Comparison of ENCODE assay signal across 8 cellular contexts in the genomic region with DNA sequence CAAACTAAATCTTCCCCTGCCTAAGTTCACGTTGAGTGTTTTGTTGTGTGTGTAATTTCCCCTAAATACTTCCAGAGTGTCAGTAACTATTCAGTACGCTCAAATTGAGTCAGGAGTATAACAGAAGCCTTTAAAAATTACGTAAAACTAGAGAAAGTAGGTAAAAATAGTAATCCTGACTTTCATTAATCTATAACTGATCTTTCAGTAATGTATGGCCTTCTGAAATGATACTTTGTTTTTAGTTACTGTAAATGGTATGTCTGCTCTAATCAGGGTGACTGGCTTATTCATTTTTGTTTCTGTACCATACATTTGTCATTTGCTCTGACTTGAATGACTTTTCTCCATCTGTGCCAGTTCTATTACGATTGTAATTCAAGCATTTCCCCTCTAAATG.
A peak's percentile ranks its signal among the peaks of the same experiment; 100 is the strongest.
DNase-seq lines count a peak whose midpoint lies in the region; ATAC-seq lines count a peak whose summit lies in the region.
"Had no signal": no experiment of that assay in that cellular context is flagged by ENCODE, and none has a peak within 500 bp of the region (broad histone marks: within the 10 kb centered on the region; RNA-seq: fewer than 3 reads in every experiment).

No MANE protein-coding gene starts in this region.

- H3K9me3 Mint-ChIP-seq in central memory CD8-positive, alpha-beta T cell, result no peaks in the 10 kb centered on the region

- H3K27ac Mint-ChIP-seq in central memory CD8-positive, alpha-beta T cell (ENCODE audit: low read depth), result peak overlapping the region; percentile 81

- no peaks in the 10 kb centered on the region for H3K27me3 Mint-ChIP-seq in central memory CD8-positive, alpha-beta T cell

- no peak for DNase-seq in central memory CD8-positive, alpha-beta T cell (ENCODE audit: low spot score in 2 of 2)
- DNase-seq in T1000 (lab: John Stamatoyannopoulos, UW), result no peak
- DNase-seq in DMS 273 treated with DMSO at 0.1 percent for 48 hours (lab: John Stamatoyannopoulos, UW), result no peak
- DNase-seq in globus pallidus (ENCODE audit: low spot score), result no peak
- DNase-seq: left colon had no signal

- H3K36me3 Mint-ChIP-seq in central memory CD8-positive, alpha-beta T cell (ENCODE audit: insufficient read depth), result peaks cover 60% of the 10 kb centered on the region

- ATAC-seq in GM18858 (IDR thresholded peaks at IDR 0.05; ENCODE audit: unreplicated experiment) (peak; percentile 83), GM21423 (IDR thresholded peaks at IDR 0.05; ENCODE audit: unreplicated experiment) (peak; percentile 86), HG03066 (IDR thresholded peaks at IDR 0.05; ENCODE audit: low read depth, unreplicated experiment) (peak; percentile 79)
- no peak for ATAC-seq in central memory CD8-positive, alpha-beta T cell (replicated peaks; ENCODE audit: extremely low read depth, poor library complexity, severe bottlenecking)

- H3K4me3 Mint-ChIP-seq in central memory CD8-positive, alpha-beta T cell, result no peak overlapping the region

- H3K4me1 Mint-ChIP-seq in central memory CD8-positive, alpha-beta T cell, result peaks cover 38% of the 10 kb centered on the region
